Comparison of ENCODE assay signal across 1 cellular context in genomic region chr6:90922323-90922722, GRCh38.
TF ChIP-seq lines count a peak whose summit lies in the region.

No MANE protein-coding gene starts in this region.

TF ChIP-seq in K562, 482 proteins besides CTCF, POLR2A, EP300 and RAD21 (continued from another document):
- TF ChIP-seq MAFF (IDR thresholded peaks at IDR 0.05; ENCODE audit: low read length): peak; percentile 77
- TF ChIP-seq TSC22D4 (tag; IDR thresholded peaks at IDR 0.05): no peak
- no peak for TF ChIP-seq RBM22 (IDR thresholded peaks at IDR 0.05; ENCODE audit: low read depth, low read length, poor library complexity, severe bottlenecking)
- TF ChIP-seq ZNF316 (IDR thresholded peaks at IDR 0.05): peak; percentile 72
- TF ChIP-seq KAT8 (IDR thresholded peaks at IDR 0.05; ENCODE audit: low read depth): no peak
- no peak for TF ChIP-seq CHAMP1 (IDR thresholded peaks at IDR 0.05)
- no peak for TF ChIP-seq NRF1 (conservative IDR thresholded peaks at IDR 0.05 in 1 of 2, IDR thresholded peaks at IDR 0.05 in 1 of 2)
- TF ChIP-seq RNF219 (CRISPR knock-in tag; IDR thresholded peaks at IDR 0.05): no peak
- TF ChIP-seq HNRNPH1 (optimal IDR thresholded peaks at IDR 0.05; ENCODE audit: low read depth, low read length): no peak
- TF ChIP-seq C11orf30 (IDR thresholded peaks at IDR 0.05; ENCODE audit: low read depth): peak; percentile 66; the same call in 1 of the 2 replicates
- TF ChIP-seq TAF15 (IDR thresholded peaks at IDR 0.05; ENCODE audit: low read depth, low read length): no peak
- TF ChIP-seq ZNF699 (CRISPR knock-in tag; IDR thresholded peaks at IDR 0.05; ENCODE audit: insufficient replicate concordance): no peak
- no peak for TF ChIP-seq POLR2AphosphoS5 (IDR thresholded peaks at IDR 0.05; ENCODE audit: control insufficient read depth, insufficient read depth, low read depth, low read length)
- peak; percentile 65; the same call in 1 of the 2 replicates for TF ChIP-seq MAFK (IDR thresholded peaks at IDR 0.05; ENCODE audit: low read length)
- no peak for TF ChIP-seq ZNF232 (CRISPR knock-in tag; IDR thresholded peaks at IDR 0.05)
- no peak for TF ChIP-seq ZNF551 (CRISPR knock-in tag; IDR thresholded peaks at IDR 0.05)
- no peak for TF ChIP-seq KLF10 (CRISPR knock-in tag; IDR thresholded peaks at IDR 0.05)
- TF ChIP-seq SMC3 (conservative IDR thresholded peaks at IDR 0.05; ENCODE audit: insufficient read depth, low read depth, low read length): no peak
- no peak for TF ChIP-seq ZNF280B (CRISPR knock-in tag; IDR thresholded peaks at IDR 0.05)
- TF ChIP-seq SMAD3 (CRISPR knock-in tag; conservative IDR thresholded peaks at IDR 0.05): no peak
- TF ChIP-seq TARDBP (IDR thresholded peaks at IDR 0.05): no peak
- no peak for TF ChIP-seq SRSF9 (IDR thresholded peaks at IDR 0.05; ENCODE audit: borderline replicate concordance, low read depth, low read length)
- TF ChIP-seq MAFG (tag; conservative IDR thresholded peaks at IDR 0.05): peak; percentile 53; the same call in 1 of the 2 replicates
- no peak for TF ChIP-seq ZNF280A (IDR thresholded peaks at IDR 0.05; ENCODE audit: low read depth, partially characterized antibody)
- no peak for TF ChIP-seq USF1 (CRISPR knock-in tag; IDR thresholded peaks at IDR 0.05)
- TF ChIP-seq PHF8 (IDR thresholded peaks at IDR 0.05; ENCODE audit: borderline replicate concordance, low read length): no peak
- TF ChIP-seq GABPB2 (CRISPR knock-in tag; conservative IDR thresholded peaks at IDR 0.05): no peak
- no peak for TF ChIP-seq ZNF197 (CRISPR knock-in tag; IDR thresholded peaks at IDR 0.05; ENCODE audit: low read depth)
